19 cellular contexts compared by ENCODE assay signal in genomic region chr7:105862770-105863169, GRCh38.
"Had no signal": no experiment of that assay in that cellular context is flagged by ENCODE, and none has a peak within 500 bp of the region (broad histone marks: within the 10 kb centered on the region; RNA-seq: fewer than 3 reads in every experiment).

No MANE protein-coding gene starts in this region.

- H3K9me3 ChIP-seq: colonic mucosa, esophagus muscularis mucosa, gastroesophageal sphincter, heart right ventricle, left lung, lower lobe of right lung had no signal

- H3K27me3 ChIP-seq: colonic mucosa, esophagus muscularis mucosa, foreskin keratinocyte, gastroesophageal sphincter, heart right ventricle, left lung had no signal

- DNase-seq: colonic mucosa; cortex of kidney; effector CD8-positive, alpha-beta T cell; effector memory CD8-positive, alpha-beta T cell; foreskin keratinocyte; heart right ventricle; hippocampal formation; left cardiac atrium; left lung; left ventricle myocardium superior; lower lobe of right lung; mesenchymal stem cell; midbrain; naive thymus-derived CD4-positive, alpha-beta T cell had no signal

- ATAC-seq: effector memory CD8-positive, alpha-beta T cell; foreskin keratinocyte; gastroesophageal sphincter; heart right ventricle; left cardiac atrium; left lung; left ventricle myocardium superior; lower lobe of right lung; naive thymus-derived CD4-positive, alpha-beta T cell had no signal

- H3K36me3 ChIP-seq: colonic mucosa, esophagus muscularis mucosa, gastroesophageal sphincter had no signal

- FAIRE-seq: frontal cortex, islet of Langerhans, keratinocyte had no signal

- H3K4me1 ChIP-seq: colonic mucosa, foreskin keratinocyte, heart right ventricle, left lung, lower lobe of right lung had no signal

- H3K4me3 ChIP-seq: colonic mucosa, esophagus muscularis mucosa, gastroesophageal sphincter, heart right ventricle, left lung, lower lobe of right lung had no signal

- H3K27ac ChIP-seq: colonic mucosa, esophagus muscularis mucosa, foreskin keratinocyte, gastroesophageal sphincter, heart right ventricle, left lung, lower lobe of right lung had no signal
